In the genomic region with DNA sequence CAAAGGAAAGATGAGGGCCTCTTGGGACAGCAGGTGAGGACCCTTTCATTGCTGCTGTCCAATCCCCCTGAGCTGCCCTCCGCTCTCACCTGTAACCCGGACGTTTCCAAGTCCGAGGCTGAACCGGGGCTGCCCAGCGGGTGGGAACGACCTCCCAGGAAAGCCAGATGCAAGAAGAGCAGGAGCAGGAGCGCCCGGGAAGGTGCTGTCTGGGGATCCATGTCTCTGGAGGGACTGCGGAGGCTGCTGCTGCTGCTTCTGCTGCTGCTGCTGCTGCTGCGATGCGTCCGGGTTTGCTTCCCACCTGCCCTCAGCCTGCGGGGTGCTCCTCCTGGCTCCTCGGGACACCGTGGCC, we compare ENCODE assay signal across 2 cellular contexts.
TF ChIP-seq lines count a peak whose summit lies in the region.

Gene NPPB (minus strand): TSS at position 333 of the 355 bp plus-strand sequence. CDS start 112 bp downstream, at position 221.

TF ChIP-seq in HepG2, 621 proteins besides CTCF, POLR2A, EP300 and RAD21 (continues in another document):
- TF ChIP-seq ZNF263 (CRISPR knock-in tag; IDR thresholded peaks at IDR 0.05) (no peak), CSRNP1 (CRISPR knock-in tag; IDR thresholded peaks at IDR 0.05) (no peak), ZFP36L1 (CRISPR knock-in tag; IDR thresholded peaks at IDR 0.05) (no peak), CC2D1A (CRISPR knock-in tag; IDR thresholded peaks at IDR 0.05) (no peak), CBX2 (IDR thresholded peaks at IDR 0.05; ENCODE audit: low read depth, low read length) (no peak), CBX2 (CRISPR knock-in tag; IDR thresholded peaks at IDR 0.05; ENCODE audit: low read depth) (no peak), IKZF1 (IDR thresholded peaks at IDR 0.05) (no peak), E2F2 (CRISPR knock-in tag; IDR thresholded peaks at IDR 0.05; ENCODE audit: borderline replicate concordance) (no peak), ZNF556 (CRISPR knock-in tag; IDR thresholded peaks at IDR 0.05; ENCODE audit: borderline replicate concordance) (no peak), PHF5A (CRISPR knock-in tag; IDR thresholded peaks at IDR 0.05; ENCODE audit: low read depth, unreplicated experiment) (no peak), ARNTL (CRISPR knock-in tag; IDR thresholded peaks at IDR 0.05) (no peak), SKIL (CRISPR knock-in tag; IDR thresholded peaks at IDR 0.05; ENCODE audit: borderline replicate concordance) (no peak), TBX3 (IDR thresholded peaks at IDR 0.05; ENCODE audit: borderline replicate concordance) (no peak), PTBP1 (IDR thresholded peaks at IDR 0.05; ENCODE audit: low read depth, low read length, poor library complexity, severe bottlenecking) (no peak)
- TF ChIP-seq, protein P1, sequence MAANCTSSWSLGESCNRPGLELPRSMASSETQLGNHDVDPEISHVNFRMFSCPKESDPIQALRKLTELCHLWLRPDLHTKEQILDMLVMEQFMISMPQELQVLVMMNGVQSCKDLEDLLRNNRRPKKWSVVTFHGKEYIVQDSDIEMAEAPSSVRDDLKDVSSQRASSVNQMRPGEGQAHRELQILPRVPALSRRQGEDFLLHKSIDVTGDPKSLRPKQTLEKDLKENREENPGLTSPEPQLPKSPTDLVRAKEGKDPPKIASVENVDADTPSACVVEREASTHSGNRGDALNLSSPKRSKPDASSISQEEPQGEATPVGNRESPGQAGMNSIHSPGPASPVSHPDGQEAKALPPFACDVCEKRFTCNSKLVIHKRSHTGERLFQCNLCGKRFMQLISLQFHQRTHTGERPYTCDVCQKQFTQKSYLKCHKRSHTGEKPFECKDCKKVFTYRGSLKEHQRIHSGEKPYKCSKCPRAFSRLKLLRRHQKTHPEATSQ (CRISPR knock-in tag; IDR thresholded peaks at IDR 0.05; ENCODE audit: borderline replicate concordance): no peak
- TF ChIP-seq, protein P2, sequence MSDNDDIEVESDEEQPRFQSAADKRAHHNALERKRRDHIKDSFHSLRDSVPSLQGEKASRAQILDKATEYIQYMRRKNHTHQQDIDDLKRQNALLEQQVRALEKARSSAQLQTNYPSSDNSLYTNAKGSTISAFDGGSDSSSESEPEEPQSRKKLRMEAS (IDR thresholded peaks at IDR 0.05): no peak
- TF ChIP-seq, protein P3, sequence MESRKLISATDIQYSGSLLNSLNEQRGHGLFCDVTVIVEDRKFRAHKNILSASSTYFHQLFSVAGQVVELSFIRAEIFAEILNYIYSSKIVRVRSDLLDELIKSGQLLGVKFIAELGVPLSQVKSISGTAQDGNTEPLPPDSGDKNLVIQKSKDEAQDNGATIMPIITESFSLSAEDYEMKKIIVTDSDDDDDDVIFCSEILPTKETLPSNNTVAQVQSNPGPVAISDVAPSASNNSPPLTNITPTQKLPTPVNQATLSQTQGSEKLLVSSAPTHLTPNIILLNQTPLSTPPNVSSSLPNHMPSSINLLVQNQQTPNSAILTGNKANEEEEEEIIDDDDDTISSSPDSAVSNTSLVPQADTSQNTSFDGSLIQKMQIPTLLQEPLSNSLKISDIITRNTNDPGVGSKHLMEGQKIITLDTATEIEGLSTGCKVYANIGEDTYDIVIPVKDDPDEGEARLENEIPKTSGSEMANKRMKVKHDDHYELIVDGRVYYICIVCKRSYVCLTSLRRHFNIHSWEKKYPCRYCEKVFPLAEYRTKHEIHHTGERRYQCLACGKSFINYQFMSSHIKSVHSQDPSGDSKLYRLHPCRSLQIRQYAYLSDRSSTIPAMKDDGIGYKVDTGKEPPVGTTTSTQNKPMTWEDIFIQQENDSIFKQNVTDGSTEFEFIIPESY (CRISPR knock-in tag; IDR thresholded peaks at IDR 0.05): no peak

TF ChIP-seq in H1, 55 proteins besides CTCF, POLR2A, EP300 and RAD21:
- TF ChIP-seq SUZ12 (IDR thresholded peaks at IDR 0.05; ENCODE audit: low read length) (peak; percentile 33; the same call in 1 of the 2 replicates), PHF8 (conservative IDR thresholded peaks at IDR 0.05; ENCODE audit: low read depth, low read length) (no peak), FOSL1 (IDR thresholded peaks at IDR 0.05; ENCODE audit: insufficient read depth, low read depth, low read length) (no peak), TEAD4 (IDR thresholded peaks at IDR 0.05; ENCODE audit: low read depth, low read length) (no peak), BACH1 (IDR thresholded peaks at IDR 0.05; ENCODE audit: low read length) (no peak), TAF1 (IDR thresholded peaks at IDR 0.05; ENCODE audit: low read depth, low read length) (no peak)
- TF ChIP-seq, protein P4, sequence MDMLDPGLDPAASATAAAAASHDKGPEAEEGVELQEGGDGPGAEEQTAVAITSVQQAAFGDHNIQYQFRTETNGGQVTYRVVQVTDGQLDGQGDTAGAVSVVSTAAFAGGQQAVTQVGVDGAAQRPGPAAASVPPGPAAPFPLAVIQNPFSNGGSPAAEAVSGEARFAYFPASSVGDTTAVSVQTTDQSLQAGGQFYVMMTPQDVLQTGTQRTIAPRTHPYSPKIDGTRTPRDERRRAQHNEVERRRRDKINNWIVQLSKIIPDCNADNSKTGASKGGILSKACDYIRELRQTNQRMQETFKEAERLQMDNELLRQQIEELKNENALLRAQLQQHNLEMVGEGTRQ (IDR thresholded peaks at IDR 0.05; ENCODE audit: low read length): no peak
